1 cellular context compared by ENCODE assay signal in the genomic region with DNA sequence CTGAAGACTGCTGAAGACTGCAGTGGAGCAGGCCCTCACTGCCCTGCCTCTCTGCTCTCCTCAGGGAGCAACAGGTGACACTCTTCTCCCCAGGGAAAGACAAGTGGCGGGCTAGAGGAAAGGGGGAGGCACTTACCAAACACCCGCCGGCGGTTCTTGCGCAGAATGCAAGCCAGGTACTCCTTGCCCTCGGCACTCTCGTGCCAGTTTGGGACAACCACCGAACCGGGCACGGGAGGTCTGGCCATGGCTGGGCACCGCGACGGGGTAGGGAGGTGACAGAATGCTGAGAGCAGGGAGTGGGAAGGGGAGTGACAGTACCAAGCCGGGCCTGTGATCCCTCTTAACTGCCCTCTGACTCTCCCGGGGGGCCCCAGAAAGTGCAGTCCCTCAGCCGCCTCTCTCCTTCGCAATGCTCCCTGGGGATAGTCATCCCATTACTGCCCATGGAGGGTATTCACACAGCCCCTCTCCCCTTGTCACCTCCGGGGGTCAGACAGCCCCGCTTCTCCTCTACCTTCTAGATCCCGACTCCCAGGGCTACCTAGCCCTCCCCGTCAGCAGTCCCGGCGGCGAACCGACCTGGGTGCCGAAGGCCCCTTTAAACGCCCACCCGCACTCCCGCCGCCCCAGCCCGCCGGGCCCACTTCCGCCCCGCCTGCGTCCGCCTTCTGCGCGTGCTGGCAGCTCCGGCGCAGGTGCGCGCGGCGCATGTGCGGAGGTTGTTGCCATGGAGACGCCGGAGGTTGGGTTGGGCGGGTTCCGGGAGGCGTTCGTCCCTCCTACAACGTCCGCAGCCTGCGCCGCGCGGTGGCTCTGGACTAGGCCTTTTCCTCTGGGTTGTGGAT.
TF ChIP-seq lines count a peak whose summit lies in the region.

A gene with protein sequence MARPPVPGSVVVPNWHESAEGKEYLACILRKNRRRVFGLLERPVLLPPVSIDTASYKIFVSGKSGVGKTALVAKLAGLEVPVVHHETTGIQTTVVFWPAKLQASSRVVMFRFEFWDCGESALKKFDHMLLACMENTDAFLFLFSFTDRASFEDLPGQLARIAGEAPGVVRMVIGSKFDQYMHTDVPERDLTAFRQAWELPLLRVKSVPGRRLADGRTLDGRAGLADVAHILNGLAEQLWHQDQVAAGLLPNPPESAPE (minus strand): TSS at position 689 of the 848 bp plus-strand sequence. CDS start 441 bp downstream, at position 248.

TF ChIP-seq in K562, 482 proteins besides CTCF, POLR2A, EP300 and RAD21 (continued from another document and continues in another):
- TF ChIP-seq, protein P1, sequence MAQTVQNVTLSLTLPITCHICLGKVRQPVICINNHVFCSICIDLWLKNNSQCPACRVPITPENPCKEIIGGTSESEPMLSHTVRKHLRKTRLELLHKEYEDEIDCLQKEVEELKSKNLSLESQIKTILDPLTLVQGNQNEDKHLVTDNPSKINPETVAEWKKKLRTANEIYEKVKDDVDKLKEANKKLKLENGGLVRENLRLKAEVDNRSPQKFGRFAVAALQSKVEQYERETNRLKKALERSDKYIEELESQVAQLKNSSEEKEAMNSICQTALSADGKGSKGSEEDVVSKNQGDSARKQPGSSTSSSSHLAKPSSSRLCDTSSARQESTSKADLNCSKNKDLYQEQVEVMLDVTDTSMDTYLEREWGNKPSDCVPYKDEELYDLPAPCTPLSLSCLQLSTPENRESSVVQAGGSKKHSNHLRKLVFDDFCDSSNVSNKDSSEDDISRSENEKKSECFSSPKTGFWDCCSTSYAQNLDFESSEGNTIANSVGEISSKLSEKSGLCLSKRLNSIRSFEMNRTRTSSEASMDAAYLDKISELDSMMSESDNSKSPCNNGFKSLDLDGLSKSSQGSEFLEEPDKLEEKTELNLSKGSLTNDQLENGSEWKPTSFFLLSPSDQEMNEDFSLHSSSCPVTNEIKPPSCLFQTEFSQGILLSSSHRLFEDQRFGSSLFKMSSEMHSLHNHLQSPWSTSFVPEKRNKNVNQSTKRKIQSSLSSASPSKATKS (CRISPR knock-in tag; IDR thresholded peaks at IDR 0.05), result no peak
- no peak for TF ChIP-seq BACH1 (tag; IDR thresholded peaks at IDR 0.05)
- TF ChIP-seq CBFA2T3 (IDR thresholded peaks at IDR 0.05), result no peak
- peak; percentile 81 for TF ChIP-seq KDM5B (IDR thresholded peaks at IDR 0.05; ENCODE audit: insufficient replicate concordance, low read depth, low read length)
- TF ChIP-seq ZEB2 (IDR thresholded peaks at IDR 0.05), result no peak
- TF ChIP-seq NUFIP1 (IDR thresholded peaks at IDR 0.05; ENCODE audit: partially characterized antibody), result no peak
- TF ChIP-seq FOSL1 (tag; conservative IDR thresholded peaks at IDR 0.05), result no peak
- TF ChIP-seq POU5F1 (IDR thresholded peaks at IDR 0.05; ENCODE audit: borderline replicate concordance, low read depth, low read length, partially characterized antibody), result peak; percentile 82
- TF ChIP-seq, protein P2, sequence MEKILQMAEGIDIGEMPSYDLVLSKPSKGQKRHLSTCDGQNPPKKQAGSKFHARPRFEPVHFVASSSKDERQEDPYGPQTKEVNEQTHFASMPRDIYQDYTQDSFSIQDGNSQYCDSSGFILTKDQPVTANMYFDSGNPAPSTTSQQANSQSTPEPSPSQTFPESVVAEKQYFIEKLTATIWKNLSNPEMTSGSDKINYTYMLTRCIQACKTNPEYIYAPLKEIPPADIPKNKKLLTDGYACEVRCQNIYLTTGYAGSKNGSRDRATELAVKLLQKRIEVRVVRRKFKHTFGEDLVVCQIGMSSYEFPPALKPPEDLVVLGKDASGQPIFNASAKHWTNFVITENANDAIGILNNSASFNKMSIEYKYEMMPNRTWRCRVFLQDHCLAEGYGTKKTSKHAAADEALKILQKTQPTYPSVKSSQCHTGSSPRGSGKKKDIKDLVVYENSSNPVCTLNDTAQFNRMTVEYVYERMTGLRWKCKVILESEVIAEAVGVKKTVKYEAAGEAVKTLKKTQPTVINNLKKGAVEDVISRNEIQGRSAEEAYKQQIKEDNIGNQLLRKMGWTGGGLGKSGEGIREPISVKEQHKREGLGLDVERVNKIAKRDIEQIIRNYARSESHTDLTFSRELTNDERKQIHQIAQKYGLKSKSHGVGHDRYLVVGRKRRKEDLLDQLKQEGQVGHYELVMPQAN (IDR thresholded peaks at IDR 0.05; ENCODE audit: borderline replicate concordance), result peak; percentile 71; the same call in 1 of the 2 replicates
- TF ChIP-seq ZNF785 (CRISPR knock-in tag; IDR thresholded peaks at IDR 0.05), result no peak
- no peak for TF ChIP-seq BRCA1 (IDR thresholded peaks at IDR 0.05)
- no peak for TF ChIP-seq BRCA1 (CRISPR knock-in tag; IDR thresholded peaks at IDR 0.05)
- TF ChIP-seq MCM7 (IDR thresholded peaks at IDR 0.05), result no peak
- no peak for TF ChIP-seq EWSR1 (IDR thresholded peaks at IDR 0.05; ENCODE audit: borderline replicate concordance, low read depth, partially characterized antibody)
- TF ChIP-seq, protein P3, sequence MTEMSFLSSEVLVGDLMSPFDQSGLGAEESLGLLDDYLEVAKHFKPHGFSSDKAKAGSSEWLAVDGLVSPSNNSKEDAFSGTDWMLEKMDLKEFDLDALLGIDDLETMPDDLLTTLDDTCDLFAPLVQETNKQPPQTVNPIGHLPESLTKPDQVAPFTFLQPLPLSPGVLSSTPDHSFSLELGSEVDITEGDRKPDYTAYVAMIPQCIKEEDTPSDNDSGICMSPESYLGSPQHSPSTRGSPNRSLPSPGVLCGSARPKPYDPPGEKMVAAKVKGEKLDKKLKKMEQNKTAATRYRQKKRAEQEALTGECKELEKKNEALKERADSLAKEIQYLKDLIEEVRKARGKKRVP (CRISPR knock-in tag; IDR thresholded peaks at IDR 0.05), result no peak
- no peak for TF ChIP-seq RBM34 (IDR thresholded peaks at IDR 0.05; ENCODE audit: borderline replicate concordance, insufficient read depth, low read length)
- no peak for TF ChIP-seq POLR2AphosphoS2 (IDR thresholded peaks at IDR 0.05; ENCODE audit: low read length)
- no peak for TF ChIP-seq MCM3 (IDR thresholded peaks at IDR 0.05)
- TF ChIP-seq NCOA6 (IDR thresholded peaks at IDR 0.05), result no peak
- TF ChIP-seq, protein P4, sequence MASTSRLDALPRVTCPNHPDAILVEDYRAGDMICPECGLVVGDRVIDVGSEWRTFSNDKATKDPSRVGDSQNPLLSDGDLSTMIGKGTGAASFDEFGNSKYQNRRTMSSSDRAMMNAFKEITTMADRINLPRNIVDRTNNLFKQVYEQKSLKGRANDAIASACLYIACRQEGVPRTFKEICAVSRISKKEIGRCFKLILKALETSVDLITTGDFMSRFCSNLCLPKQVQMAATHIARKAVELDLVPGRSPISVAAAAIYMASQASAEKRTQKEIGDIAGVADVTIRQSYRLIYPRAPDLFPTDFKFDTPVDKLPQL (IDR thresholded peaks at IDR 0.05; ENCODE audit: extremely low read depth, insufficient read length), result no peak
- TF ChIP-seq MED1 (CRISPR knock-in tag; IDR thresholded peaks at IDR 0.05; ENCODE audit: borderline replicate concordance), result no peak
- no peak for TF ChIP-seq OTX1 (CRISPR knock-in tag; IDR thresholded peaks at IDR 0.05)
- TF ChIP-seq, protein P5, sequence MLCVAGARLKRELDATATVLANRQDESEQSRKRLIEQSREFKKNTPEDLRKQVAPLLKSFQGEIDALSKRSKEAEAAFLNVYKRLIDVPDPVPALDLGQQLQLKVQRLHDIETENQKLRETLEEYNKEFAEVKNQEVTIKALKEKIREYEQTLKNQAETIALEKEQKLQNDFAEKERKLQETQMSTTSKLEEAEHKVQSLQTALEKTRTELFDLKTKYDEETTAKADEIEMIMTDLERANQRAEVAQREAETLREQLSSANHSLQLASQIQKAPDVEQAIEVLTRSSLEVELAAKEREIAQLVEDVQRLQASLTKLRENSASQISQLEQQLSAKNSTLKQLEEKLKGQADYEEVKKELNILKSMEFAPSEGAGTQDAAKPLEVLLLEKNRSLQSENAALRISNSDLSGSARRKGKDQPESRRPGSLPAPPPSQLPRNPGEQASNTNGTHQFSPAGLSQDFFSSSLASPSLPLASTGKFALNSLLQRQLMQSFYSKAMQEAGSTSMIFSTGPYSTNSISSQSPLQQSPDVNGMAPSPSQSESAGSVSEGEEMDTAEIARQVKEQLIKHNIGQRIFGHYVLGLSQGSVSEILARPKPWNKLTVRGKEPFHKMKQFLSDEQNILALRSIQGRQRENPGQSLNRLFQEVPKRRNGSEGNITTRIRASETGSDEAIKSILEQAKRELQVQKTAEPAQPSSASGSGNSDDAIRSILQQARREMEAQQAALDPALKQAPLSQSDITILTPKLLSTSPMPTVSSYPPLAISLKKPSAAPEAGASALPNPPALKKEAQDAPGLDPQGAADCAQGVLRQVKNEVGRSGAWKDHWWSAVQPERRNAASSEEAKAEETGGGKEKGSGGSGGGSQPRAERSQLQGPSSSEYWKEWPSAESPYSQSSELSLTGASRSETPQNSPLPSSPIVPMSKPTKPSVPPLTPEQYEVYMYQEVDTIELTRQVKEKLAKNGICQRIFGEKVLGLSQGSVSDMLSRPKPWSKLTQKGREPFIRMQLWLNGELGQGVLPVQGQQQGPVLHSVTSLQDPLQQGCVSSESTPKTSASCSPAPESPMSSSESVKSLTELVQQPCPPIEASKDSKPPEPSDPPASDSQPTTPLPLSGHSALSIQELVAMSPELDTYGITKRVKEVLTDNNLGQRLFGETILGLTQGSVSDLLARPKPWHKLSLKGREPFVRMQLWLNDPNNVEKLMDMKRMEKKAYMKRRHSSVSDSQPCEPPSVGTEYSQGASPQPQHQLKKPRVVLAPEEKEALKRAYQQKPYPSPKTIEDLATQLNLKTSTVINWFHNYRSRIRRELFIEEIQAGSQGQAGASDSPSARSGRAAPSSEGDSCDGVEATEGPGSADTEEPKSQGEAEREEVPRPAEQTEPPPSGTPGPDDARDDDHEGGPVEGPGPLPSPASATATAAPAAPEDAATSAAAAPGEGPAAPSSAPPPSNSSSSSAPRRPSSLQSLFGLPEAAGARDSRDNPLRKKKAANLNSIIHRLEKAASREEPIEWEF (CRISPR knock-in tag; IDR thresholded peaks at IDR 0.05), result no peak
- no peak for TF ChIP-seq ZNF79 (CRISPR knock-in tag; IDR thresholded peaks at IDR 0.05; ENCODE audit: low read depth)
- TF ChIP-seq, protein P6, sequence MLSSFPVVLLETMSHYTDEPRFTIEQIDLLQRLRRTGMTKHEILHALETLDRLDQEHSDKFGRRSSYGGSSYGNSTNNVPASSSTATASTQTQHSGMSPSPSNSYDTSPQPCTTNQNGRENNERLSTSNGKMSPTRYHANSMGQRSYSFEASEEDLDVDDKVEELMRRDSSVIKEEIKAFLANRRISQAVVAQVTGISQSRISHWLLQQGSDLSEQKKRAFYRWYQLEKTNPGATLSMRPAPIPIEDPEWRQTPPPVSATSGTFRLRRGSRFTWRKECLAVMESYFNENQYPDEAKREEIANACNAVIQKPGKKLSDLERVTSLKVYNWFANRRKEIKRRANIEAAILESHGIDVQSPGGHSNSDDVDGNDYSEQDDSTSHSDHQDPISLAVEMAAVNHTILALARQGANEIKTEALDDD (IDR thresholded peaks at IDR 0.05), result no peak
- TF ChIP-seq FOXP1 (CRISPR knock-in tag; IDR thresholded peaks at IDR 0.05), result no peak
- TF ChIP-seq ZNF764 (CRISPR knock-in tag; IDR thresholded peaks at IDR 0.05; ENCODE audit: low read depth), result no peak
- no peak for TF ChIP-seq CCAR2 (IDR thresholded peaks at IDR 0.05; ENCODE audit: low read depth, low read length)
- peak; percentile 98 for TF ChIP-seq NRF1 (conservative IDR thresholded peaks at IDR 0.05 in 1 of 2, IDR thresholded peaks at IDR 0.05 in 1 of 2)
- TF ChIP-seq, protein P7, sequence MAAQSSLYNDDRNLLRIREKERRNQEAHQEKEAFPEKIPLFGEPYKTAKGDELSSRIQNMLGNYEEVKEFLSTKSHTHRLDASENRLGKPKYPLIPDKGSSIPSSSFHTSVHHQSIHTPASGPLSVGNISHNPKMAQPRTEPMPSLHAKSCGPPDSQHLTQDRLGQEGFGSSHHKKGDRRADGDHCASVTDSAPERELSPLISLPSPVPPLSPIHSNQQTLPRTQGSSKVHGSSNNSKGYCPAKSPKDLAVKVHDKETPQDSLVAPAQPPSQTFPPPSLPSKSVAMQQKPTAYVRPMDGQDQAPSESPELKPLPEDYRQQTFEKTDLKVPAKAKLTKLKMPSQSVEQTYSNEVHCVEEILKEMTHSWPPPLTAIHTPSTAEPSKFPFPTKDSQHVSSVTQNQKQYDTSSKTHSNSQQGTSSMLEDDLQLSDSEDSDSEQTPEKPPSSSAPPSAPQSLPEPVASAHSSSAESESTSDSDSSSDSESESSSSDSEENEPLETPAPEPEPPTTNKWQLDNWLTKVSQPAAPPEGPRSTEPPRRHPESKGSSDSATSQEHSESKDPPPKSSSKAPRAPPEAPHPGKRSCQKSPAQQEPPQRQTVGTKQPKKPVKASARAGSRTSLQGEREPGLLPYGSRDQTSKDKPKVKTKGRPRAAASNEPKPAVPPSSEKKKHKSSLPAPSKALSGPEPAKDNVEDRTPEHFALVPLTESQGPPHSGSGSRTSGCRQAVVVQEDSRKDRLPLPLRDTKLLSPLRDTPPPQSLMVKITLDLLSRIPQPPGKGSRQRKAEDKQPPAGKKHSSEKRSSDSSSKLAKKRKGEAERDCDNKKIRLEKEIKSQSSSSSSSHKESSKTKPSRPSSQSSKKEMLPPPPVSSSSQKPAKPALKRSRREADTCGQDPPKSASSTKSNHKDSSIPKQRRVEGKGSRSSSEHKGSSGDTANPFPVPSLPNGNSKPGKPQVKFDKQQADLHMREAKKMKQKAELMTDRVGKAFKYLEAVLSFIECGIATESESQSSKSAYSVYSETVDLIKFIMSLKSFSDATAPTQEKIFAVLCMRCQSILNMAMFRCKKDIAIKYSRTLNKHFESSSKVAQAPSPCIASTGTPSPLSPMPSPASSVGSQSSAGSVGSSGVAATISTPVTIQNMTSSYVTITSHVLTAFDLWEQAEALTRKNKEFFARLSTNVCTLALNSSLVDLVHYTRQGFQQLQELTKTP (IDR thresholded peaks at IDR 0.05; ENCODE audit: low read depth in 1 of 2, partially characterized antibody in 2 of 2), result no peak
- TF ChIP-seq, protein P8, sequence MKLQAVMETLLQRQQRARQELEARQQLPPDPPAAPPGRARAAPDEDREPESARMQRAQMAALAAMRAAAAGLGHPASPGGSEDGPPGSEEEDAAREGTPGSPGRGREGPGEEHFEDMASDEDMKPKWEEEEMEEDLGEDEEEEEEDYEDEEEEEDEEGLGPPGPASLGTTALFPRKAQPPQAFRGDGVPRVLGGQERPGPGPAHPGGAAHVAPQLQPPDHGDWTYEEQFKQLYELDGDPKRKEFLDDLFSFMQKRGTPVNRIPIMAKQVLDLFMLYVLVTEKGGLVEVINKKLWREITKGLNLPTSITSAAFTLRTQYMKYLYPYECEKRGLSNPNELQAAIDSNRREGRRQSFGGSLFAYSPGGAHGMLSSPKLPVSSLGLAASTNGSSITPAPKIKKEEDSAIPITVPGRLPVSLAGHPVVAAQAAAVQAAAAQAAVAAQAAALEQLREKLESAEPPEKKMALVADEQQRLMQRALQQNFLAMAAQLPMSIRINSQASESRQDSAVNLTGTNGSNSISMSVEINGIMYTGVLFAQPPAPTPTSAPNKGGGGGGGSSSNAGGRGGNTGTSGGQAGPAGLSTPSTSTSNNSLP (IDR thresholded peaks at IDR 0.05; ENCODE audit: borderline replicate concordance, low read depth, low read length), result no peak
- TF ChIP-seq, protein P9, sequence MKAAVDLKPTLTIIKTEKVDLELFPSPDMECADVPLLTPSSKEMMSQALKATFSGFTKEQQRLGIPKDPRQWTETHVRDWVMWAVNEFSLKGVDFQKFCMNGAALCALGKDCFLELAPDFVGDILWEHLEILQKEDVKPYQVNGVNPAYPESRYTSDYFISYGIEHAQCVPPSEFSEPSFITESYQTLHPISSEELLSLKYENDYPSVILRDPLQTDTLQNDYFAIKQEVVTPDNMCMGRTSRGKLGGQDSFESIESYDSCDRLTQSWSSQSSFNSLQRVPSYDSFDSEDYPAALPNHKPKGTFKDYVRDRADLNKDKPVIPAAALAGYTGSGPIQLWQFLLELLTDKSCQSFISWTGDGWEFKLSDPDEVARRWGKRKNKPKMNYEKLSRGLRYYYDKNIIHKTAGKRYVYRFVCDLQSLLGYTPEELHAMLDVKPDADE (conservative IDR thresholded peaks at IDR 0.05; ENCODE audit: control insufficient read depth, low read depth, low read length), result peak; percentile 94
- TF ChIP-seq ZNF77 (CRISPR knock-in tag; IDR thresholded peaks at IDR 0.05), result no peak
- peak; percentile 93 for TF ChIP-seq MEIS2 (IDR thresholded peaks at IDR 0.05; ENCODE audit: partially characterized antibody)
- no peak for TF ChIP-seq SNIP1 (IDR thresholded peaks at IDR 0.05; ENCODE audit: low read depth)
